ENCODE assay signal across 14 cellular contexts in the genomic region with DNA sequence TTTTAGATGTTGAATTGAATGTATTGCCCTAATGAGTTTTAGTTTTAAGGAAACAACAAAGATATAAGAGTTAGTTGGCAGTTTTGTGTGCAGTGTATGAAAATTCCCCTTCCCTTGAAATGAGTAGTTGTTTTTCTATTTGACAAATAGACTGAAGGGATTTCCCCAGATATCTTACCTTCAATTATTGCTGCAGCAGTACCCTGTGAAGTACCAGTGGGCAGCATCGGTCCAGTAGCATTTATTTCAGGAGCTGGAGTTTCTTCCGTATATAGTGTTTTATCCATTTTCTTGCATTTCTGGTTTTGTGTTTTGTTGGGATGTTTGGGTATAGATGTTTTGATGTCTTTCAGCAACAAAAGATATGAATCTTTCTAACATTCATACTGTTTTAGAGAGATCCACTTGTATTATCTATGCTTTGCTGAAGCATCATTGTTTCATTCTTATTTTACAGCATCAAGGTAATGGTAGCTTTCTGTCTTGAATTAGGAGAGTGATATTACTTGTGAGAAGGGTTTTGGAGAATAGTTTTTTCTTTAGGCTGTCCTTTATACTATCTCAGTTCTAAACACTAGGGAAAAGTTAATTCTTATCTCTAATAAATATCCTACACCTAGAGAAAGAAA. TPM values are rescaled to one million over a fixed set of nuclear protein-coding genes. Genes with fewer than 3 reads are reported as not detected.
DNase-seq lines count a peak whose midpoint lies in the region; ATAC-seq and TF ChIP-seq lines count a peak whose summit lies in the region.
"Had no signal": no experiment of that assay in that cellular context is flagged by ENCODE, and none has a peak within 500 bp of the region (broad histone marks: within the 10 kb centered on the region; RNA-seq: fewer than 3 reads in every experiment).

No MANE protein-coding gene starts in this region.

- H3K36me3 ChIP-seq in mammary epithelial cell (ENCODE audit: insufficient read depth, low read length), result peaks cover 4% of the 10 kb centered on the region
- H3K36me3 ChIP-seq: transverse colon had no signal

- H3K4me1 Mint-ChIP-seq in activated CD4-positive, alpha-beta T cell treated with anti-CD3 and anti-CD28 coated beads, Interleukin-2, amount 10 ng/mL, durations not matched to agents 24 days and 14 days, result peaks cover 83% of the 10 kb centered on the region
- peaks cover 96% of the 10 kb centered on the region for H3K4me1 Mint-ChIP-seq in activated CD4-positive, alpha-beta memory T cell treated with anti-CD3 and anti-CD28 coated beads for 36 hours (ENCODE audit: low read depth)
- H3K4me1 Mint-ChIP-seq in stimulated activated effector memory CD8-positive, alpha-beta T cell treated with anti-CD3 and anti-CD28 coated beads, Interleukin-12 subunit alpha, Interleukin-12 subunit beta, amount 100 ng/mL, for 72 hours, result peaks cover 97% of the 10 kb centered on the region

- H4K20me1 ChIP-seq in mammary epithelial cell (ENCODE audit: insufficient read depth, low read length), result no peaks in the 10 kb centered on the region

- peaks cover 39% of the 10 kb centered on the region for H3K36me3 Mint-ChIP-seq in activated CD4-positive, alpha-beta T cell treated with anti-CD3 and anti-CD28 coated beads, Interleukin-2, amount 10 ng/mL, durations not matched to agents 24 days and 14 days (ENCODE audit: low read depth)
- H3K36me3 Mint-ChIP-seq in activated CD4-positive, alpha-beta memory T cell treated with anti-CD3 and anti-CD28 coated beads for 36 hours, result peaks cover 21% of the 10 kb centered on the region
- peaks cover 74% of the 10 kb centered on the region for H3K36me3 Mint-ChIP-seq in stimulated activated effector memory CD8-positive, alpha-beta T cell treated with anti-CD3 and anti-CD28 coated beads, Interleukin-12 subunit alpha, Interleukin-12 subunit beta, amount 100 ng/mL, for 72 hours

- peak; percentile 45 for ATAC-seq in GM21717 (IDR thresholded peaks at IDR 0.05; ENCODE audit: unreplicated experiment)
- peak; percentile 82 for ATAC-seq in stimulated activated effector memory CD8-positive, alpha-beta T cell treated with anti-CD3 and anti-CD28 coated beads, Interleukin-12 subunit alpha, Interleukin-12 subunit beta, amount 100 ng/mL, for 72 hours
- ATAC-seq: A549 had no signal

- no peaks in the 10 kb centered on the region for H3K27me3 Mint-ChIP-seq in activated CD4-positive, alpha-beta T cell treated with anti-CD3 and anti-CD28 coated beads, Interleukin-2, amount 10 ng/mL, durations not matched to agents 24 days and 14 days
- no peaks in the 10 kb centered on the region for H3K27me3 Mint-ChIP-seq in activated CD4-positive, alpha-beta memory T cell treated with anti-CD3 and anti-CD28 coated beads for 36 hours

- CTCF ChIA-PET in activated CD4-positive, alpha-beta memory T cell treated with anti-CD3 and anti-CD28 coated beads for 36 hours (lab: Charles Lee), result interaction anchor here (0.7 to 1.8 kb wide), 5 partner anchors 8 to 126 kb away, joined by 3 to 10 read pairs (median 4); no protein-coding TSS in a partner anchor
- CTCF ChIA-PET in mammary epithelial cell (lab: Charles Lee; ENCODE audit: low non-redundant PET), result no interaction called here

- no peak overlapping the region for H3K4me2 ChIP-seq in mammary epithelial cell (ENCODE audit: insufficient read depth, low read depth, low read length)
- H3K4me2 ChIP-seq: A549, smooth muscle cell had no signal

- no peak overlapping the region for H3K9ac ChIP-seq in mammary epithelial cell (ENCODE audit: insufficient read depth, low read length)

- dilution Hi-C loops in mammary epithelial cell (cut with HindIII; ENCODE audit: low sequenced_read_pairs), result loop anchor here (5.0 kb wide), 1 partner anchor 81 kb away; no protein-coding TSS in a partner anchor

- POLR2A ChIA-PET in activated CD4-positive, alpha-beta memory T cell treated with anti-CD3 and anti-CD28 coated beads for 36 hours (lab: Charles Lee), result interaction anchor here (1.3 to 1.8 kb wide), 3 partner anchors 8 to 84 kb away, joined by 3 to 11 read pairs (median 4); partner anchors contain the start of genes KMT2A and UBE4A

- H3K9me3 Mint-ChIP-seq in activated CD4-positive, alpha-beta T cell treated with anti-CD3 and anti-CD28 coated beads, Interleukin-2, amount 10 ng/mL, durations not matched to agents 24 days and 14 days, result no peaks in the 10 kb centered on the region
- H3K9me3 Mint-ChIP-seq in activated CD4-positive, alpha-beta memory T cell treated with anti-CD3 and anti-CD28 coated beads for 36 hours, result no peaks in the 10 kb centered on the region
- no peaks in the 10 kb centered on the region for H3K9me3 Mint-ChIP-seq in stimulated activated effector memory CD8-positive, alpha-beta T cell treated with anti-CD3 and anti-CD28 coated beads, Interleukin-12 subunit alpha, Interleukin-12 subunit beta, amount 100 ng/mL, for 72 hours

- H3K9me3 ChIP-seq in mammary epithelial cell (replicated peaks; ENCODE audit: insufficient read depth, low read length), result no peaks in the 10 kb centered on the region
- H3K9me3 ChIP-seq: A549, transverse colon had no signal

- peak overlapping the region; percentile 85 for H3K27ac Mint-ChIP-seq in activated CD4-positive, alpha-beta T cell treated with anti-CD3 and anti-CD28 coated beads, Interleukin-2, amount 10 ng/mL, durations not matched to agents 24 days and 14 days
- peak overlapping the region; percentile 82 for H3K27ac Mint-ChIP-seq in activated CD4-positive, alpha-beta memory T cell treated with anti-CD3 and anti-CD28 coated beads for 36 hours
- peak overlapping the region; percentile 88 for H3K27ac Mint-ChIP-seq in stimulated activated effector memory CD8-positive, alpha-beta T cell treated with anti-CD3 and anti-CD28 coated beads, Interleukin-12 subunit alpha, Interleukin-12 subunit beta, amount 100 ng/mL, for 72 hours

- TF ChIP-seq CTCF in mammary epithelial cell (conservative IDR thresholded peaks at IDR 0.05 in 1 of 2, IDR thresholded peaks at IDR 0.05 in 1 of 2; ENCODE audit: extremely low read depth in 1 of 2, insufficient read depth in 1 of 2, low read depth in 1 of 2, low read length in 2 of 2), result no peak

- peaks cover 22% of the 10 kb centered on the region for H3K4me1 ChIP-seq in mammary epithelial cell (ENCODE audit: insufficient read depth, low read length)

- H3K4me3 Mint-ChIP-seq in activated CD4-positive, alpha-beta T cell treated with anti-CD3 and anti-CD28 coated beads, Interleukin-2, amount 10 ng/mL, durations not matched to agents 24 days and 14 days, result peak overlapping the region; percentile 43
- peak overlapping the region; percentile 53 for H3K4me3 Mint-ChIP-seq in activated CD4-positive, alpha-beta memory T cell treated with anti-CD3 and anti-CD28 coated beads for 36 hours
- H3K4me3 Mint-ChIP-seq in stimulated activated effector memory CD8-positive, alpha-beta T cell treated with anti-CD3 and anti-CD28 coated beads, Interleukin-12 subunit alpha, Interleukin-12 subunit beta, amount 100 ng/mL, for 72 hours, result peak overlapping the region; percentile 45

- peak; percentile 64 for DNase-seq in activated CD4-positive, alpha-beta T cell treated with anti-CD3 and anti-CD28 coated beads, Interleukin-2, amount 10 ng/mL, durations not matched to agents 24 days and 14 days
- DNase-seq in activated CD4-positive, alpha-beta T cell treated with anti-CD3 and anti-CD28 coated beads for 1 hour, result no peak
- DNase-seq in activated CD4-positive, alpha-beta memory T cell treated with anti-CD3 and anti-CD28 coated beads for 36 hours, result peak; percentile 35
- peak in 1 of 2 donors; percentile 58 for DNase-seq in stimulated activated effector memory CD8-positive, alpha-beta T cell treated with anti-CD3 and anti-CD28 coated beads, Interleukin-12 subunit alpha, Interleukin-12 subunit beta, amount 100 ng/mL, for 72 hours (ENCODE audit: low spot score in 2 of 2)
- no peak for DNase-seq in UCSD-AML1 (lab: John Stamatoyannopoulos, UW; ENCODE audit: unreplicated experiment)
- DNase-seq in mammary epithelial cell, result no peak
- no peak for DNase-seq in DMS153 treated with DMSO at 0.1 percent for 48 hours (lab: John Stamatoyannopoulos, UW; ENCODE audit: unreplicated experiment)
- DNase-seq: cortex of kidney, DMS153, NCI-H2171, transverse colon had no signal

- H3K4me3 ChIP-seq in mammary epithelial cell (replicated peaks in 1 of 3; ENCODE audit: insufficient read depth in 1 of 3, low read depth in 2 of 3, low read length in 3 of 3), result no peak overlapping the region
- H3K4me3 ChIP-seq: A549, smooth muscle cell, transverse colon had no signal

- intact Hi-C loops in activated CD4-positive, alpha-beta T cell treated with anti-CD3 and anti-CD28 coated beads, Interleukin-2, amount 10 ng/mL, durations not matched to agents 24 days and 14 days (cut with micrococcal nuclease), result loop anchor here (1.0 to 5.0 kb wide), 3 partner anchors 8 to 439 kb away; partner anchors contain the start of gene CXCR5
- intact Hi-C loops in activated CD4-positive, alpha-beta memory T cell treated with anti-CD3 and anti-CD28 coated beads for 36 hours (cut with micrococcal nuclease), result loop anchor here (1.0 kb wide), 1 partner anchor 44 kb away; no protein-coding TSS in a partner anchor
- intact Hi-C loops in mammary epithelial cell (cut with micrococcal nuclease), result no loop called here

- H3K27me3 ChIP-seq in mammary epithelial cell (ENCODE audit: insufficient read depth, low read length), result no peaks in the 10 kb centered on the region
- H3K27me3 ChIP-seq: transverse colon had no signal

- peaks cover 100% of the 10 kb centered on the region for H3K79me2 ChIP-seq in mammary epithelial cell (ENCODE audit: insufficient read depth, low read length)

- BruUV-seq in mammary epithelial cell (replicated peaks; lab: Mats Ljungman, UMichigan), result no TSS peak

- no peak overlapping the region for H2AFZ ChIP-seq in mammary epithelial cell (ENCODE audit: low read depth, low read length)

- WGBS in mammary epithelial cell (ENCODE audit: low coverage, missing lambda C conversion rate), result 55% methylated on average over 2 of the region's 2 CpGs

- H3K27ac ChIP-seq in mammary epithelial cell (ENCODE audit: insufficient read depth, low read depth, low read length), result no peak overlapping the region
- H3K27ac ChIP-seq: A549, transverse colon had no signal

- in situ Hi-C loops in mammary epithelial cell (cut with MboI; ENCODE audit: low sequenced_read_pairs in 2 of 2), result no loop called here

RNA-seq across cellular contexts. Expression of gene KMT2A, which starts 7.4 kb away (rescaled TPM):
- total RNA-seq in activated CD4-positive, alpha-beta T cell treated with anti-CD3 and anti-CD28 coated beads, Interleukin-2, amount 10 ng/mL, durations not matched to agents 24 days and 14 days, result 70.7 and 73.2 TPM in 2 replicates
- 10 to 100 TPM; 61.5 to 72.4 TPM for total RNA-seq in activated CD4-positive, alpha-beta memory T cell treated with anti-CD3 and anti-CD28 coated beads for 36 hours
- 10 to 100 TPM; 35.7 to 55.2 TPM for total RNA-seq in mammary epithelial cell
- polyA plus RNA-seq in mammary epithelial cell, result 15.0 TPM
- 104 TPM for polyA minus RNA-seq in mammary epithelial cell

RNA-seq across cellular contexts. Expression of gene ATP5MG, which starts 42.3 kb away (rescaled TPM):
- 220 and 228 TPM in 2 replicates for total RNA-seq in activated CD4-positive, alpha-beta T cell treated with anti-CD3 and anti-CD28 coated beads, Interleukin-2, amount 10 ng/mL, durations not matched to agents 24 days and 14 days
- 100 to 1,000 TPM; 298 to 306 TPM for total RNA-seq in activated CD4-positive, alpha-beta memory T cell treated with anti-CD3 and anti-CD28 coated beads for 36 hours
- 100 to 1,000 TPM in 1 of 2 donors, 10 to 100 TPM in 1; 24.8 to 187 TPM for total RNA-seq in mammary epithelial cell
- polyA plus RNA-seq in mammary epithelial cell, result 266 TPM
- polyA minus RNA-seq in mammary epithelial cell, result 109 TPM

Comparison
In these comparisons a context has a peak if more than half of its experiments do, and no peak if none do; other contexts are left out.
1. DNase-seq: peak in activated CD4-positive, alpha-beta T cell treated with anti-CD3 and anti-CD28 coated beads, Interleukin-2, amount 10 ng/mL, durations not matched to agents 24 days and 14 days (single experiment) and activated CD4-positive, alpha-beta memory T cell treated with anti-CD3 and anti-CD28 coated beads for 36 hours (single experiment); none in activated CD4-positive, alpha-beta T cell treated with anti-CD3 and anti-CD28 coated beads for 1 hour (single experiment), UCSD-AML1 (single experiment), mammary epithelial cell (single experiment) and DMS153 treated with DMSO at 0.1 percent for 48 hours (single experiment).
2. Peak in every context shown above with its lines, with median percentiles within 50 percentile points of each other: H3K27ac Mint-ChIP-seq and H3K4me3 Mint-ChIP-seq.